ENCODE assay signal across 1 cellular context in genomic region chr14:68110989-68111704, GRCh38.
A peak's percentile ranks its signal among the peaks of the same experiment; 100 is the strongest.
TF ChIP-seq lines count a peak whose summit lies in the region.

No MANE protein-coding gene starts in this region.

TF ChIP-seq in SK-N-SH, 30 proteins besides CTCF, POLR2A, EP300 and RAD21 (continued from another document):
- TF ChIP-seq, protein P1, sequence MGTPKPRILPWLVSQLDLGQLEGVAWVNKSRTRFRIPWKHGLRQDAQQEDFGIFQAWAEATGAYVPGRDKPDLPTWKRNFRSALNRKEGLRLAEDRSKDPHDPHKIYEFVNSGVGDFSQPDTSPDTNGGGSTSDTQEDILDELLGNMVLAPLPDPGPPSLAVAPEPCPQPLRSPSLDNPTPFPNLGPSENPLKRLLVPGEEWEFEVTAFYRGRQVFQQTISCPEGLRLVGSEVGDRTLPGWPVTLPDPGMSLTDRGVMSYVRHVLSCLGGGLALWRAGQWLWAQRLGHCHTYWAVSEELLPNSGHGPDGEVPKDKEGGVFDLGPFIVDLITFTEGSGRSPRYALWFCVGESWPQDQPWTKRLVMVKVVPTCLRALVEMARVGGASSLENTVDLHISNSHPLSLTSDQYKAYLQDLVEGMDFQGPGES (IDR thresholded peaks at IDR 0.05; ENCODE audit: low read depth, low read length): no peak
- 0 out of 2 replicates have a peak, but pooled peaks have one; percentile 19 for TF ChIP-seq RXRA (IDR thresholded peaks at IDR 0.05; ENCODE audit: borderline replicate concordance, low read depth)
- no peak for TF ChIP-seq RCOR1 (IDR thresholded peaks at IDR 0.05; ENCODE audit: low read length)
- TF ChIP-seq USF2 (IDR thresholded peaks at IDR 0.05; ENCODE audit: borderline replicate concordance, low read depth, low read length): no peak
- no peak for TF ChIP-seq FOXJ3 (CRISPR knock-in tag; IDR thresholded peaks at IDR 0.05)
